In the genomic region with DNA sequence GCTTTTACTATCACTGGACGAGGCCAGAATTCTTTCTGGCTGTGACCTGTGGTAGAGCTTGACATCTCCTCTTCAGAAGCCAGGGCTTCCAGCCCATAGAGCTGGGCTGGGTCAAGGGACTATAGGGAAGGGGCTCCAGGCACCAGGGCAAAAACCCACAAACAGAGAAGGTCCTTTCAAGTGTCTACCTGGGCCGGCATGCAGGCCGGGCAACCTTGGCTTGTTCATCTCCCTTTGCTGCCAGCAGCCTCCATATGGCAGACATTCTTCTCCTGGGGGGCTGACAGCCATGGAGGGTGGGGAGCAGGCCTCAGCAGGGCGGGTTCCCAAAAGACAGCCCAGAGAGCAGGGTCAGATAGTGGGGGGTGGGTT, we compare ENCODE assay signal across 7 cellular contexts. TPM values are rescaled to one million over a fixed set of nuclear protein-coding genes. Genes with fewer than 3 reads are reported as not detected.
A peak's percentile ranks its signal among the peaks of the same experiment; 100 is the strongest.
DNase-seq lines count a peak whose midpoint lies in the region; ATAC-seq and TF ChIP-seq lines count a peak whose summit lies in the region.
"Not testable (repeated sequence)": the region's sequence is repeated elsewhere in the genome, so short reads cannot be mapped to it uniquely, and the experiment has no call there.

No MANE protein-coding gene starts in this region.

- BruUV-seq in OCI-LY7 (replicated peaks; lab: Mats Ljungman, UMichigan): not testable (repeated sequence)

- not testable (repeated sequence) for TF ChIP-seq POLR2A in gastrocnemius medialis (IDR thresholded peaks at IDR 0.05)

- H3K27ac Mint-ChIP-seq in central memory CD8-positive, alpha-beta T cell (ENCODE audit: low read depth): not testable (repeated sequence)
- peak overlapping the region in 1 of 6 donors; percentile 26 for H3K27ac Mint-ChIP-seq in naive B cell

- H3K36me3 Mint-ChIP-seq in central memory CD8-positive, alpha-beta T cell (ENCODE audit: insufficient read depth); naive B cell: not testable (repeated sequence)

- intact Hi-C loops in OCI-LY7 (cut with micrococcal nuclease; ENCODE audit: unreplicated experiment); left ventricle myocardium inferior (cut with micrococcal nuclease); gastrocnemius medialis (cut with DNase I; ENCODE audit: low total_unique reads): not testable (repeated sequence)

- H2AFZ ChIP-seq in GM23248; OCI-LY7 (ENCODE audit: low read length): not testable (repeated sequence)

- not testable (repeated sequence) for H4K20me1 ChIP-seq in GM23248 (ENCODE audit: insufficient read depth); OCI-LY7 (ENCODE audit: insufficient read depth, low read length)

- not testable (repeated sequence) for DNase-seq in GM23248; OCI-LY7 (ENCODE audit: low spot score); central memory CD8-positive, alpha-beta T cell (ENCODE audit: low spot score in 2 of 2); left ventricle myocardium inferior; naive B cell; gastrocnemius medialis
- DNase-seq in activated CD8-positive, alpha-beta memory T cell treated with anti-CD3 and anti-CD28 coated beads for 24 hours: peak; percentile 56

- not testable (repeated sequence) for TF ChIP-seq CTCF in OCI-LY7 (conservative IDR thresholded peaks at IDR 0.05; ENCODE audit: low read length); left ventricle myocardium inferior (IDR thresholded peaks at IDR 0.05; ENCODE audit: borderline replicate concordance); gastrocnemius medialis (IDR thresholded peaks at IDR 0.05 in 4 of 5, conservative IDR thresholded peaks at IDR 0.05 in 1 of 5)

- H3K9ac ChIP-seq in GM23248: not testable (repeated sequence)

- H3K36me3 ChIP-seq in GM23248 (ENCODE audit: low read depth); left ventricle myocardium inferior; gastrocnemius medialis: not testable (repeated sequence)
- peaks cover 17% of the 10 kb centered on the region; the same call in 1 of the 2 replicates for H3K36me3 ChIP-seq in OCI-LY7 (ENCODE audit: insufficient read depth, low read length)

- WGBS in GM23248 (ENCODE audit: low coverage in 1 of 2, low lambda C conversion rate in 2 of 2, missing lambda C conversion rate in 2 of 2), 2 experiments: 10 to 14% methylated on average over 4 of the region's 4 CpGs

- CTCF ChIA-PET in OCI-LY7 (lab: Charles Lee; ENCODE audit: unreplicated experiment): not testable (repeated sequence)

- H3K9me2 ChIP-seq in GM23248 (ENCODE audit: insufficient read depth); OCI-LY7 (ENCODE audit: insufficient read depth, low read length): not testable (repeated sequence)

- H3K79me2 ChIP-seq in GM23248 (ENCODE audit: insufficient read depth); OCI-LY7 (ENCODE audit: insufficient read depth, low read depth, low read length): not testable (repeated sequence)

- not testable (repeated sequence) for H3K4me1 ChIP-seq in GM23248 (ENCODE audit: insufficient read depth)
- H3K4me1 ChIP-seq in OCI-LY7 (ENCODE audit: insufficient read depth, low read length, poor library complexity, severe bottlenecking) (peaks cover 23% of the 10 kb centered on the region), left ventricle myocardium inferior (peaks cover 35% of the 10 kb centered on the region), gastrocnemius medialis (peaks cover 24 to 38% of the 10 kb centered on the region in 2 donors)

- H3K4me2 ChIP-seq in GM23248 (ENCODE audit: unreplicated experiment): peak overlapping the region; percentile 75
- H3K4me2 ChIP-seq in OCI-LY7 (ENCODE audit: low read length): peak overlapping the region; percentile 70

- H3K9me3 Mint-ChIP-seq in central memory CD8-positive, alpha-beta T cell; naive B cell: not testable (repeated sequence)

- H3K9me3 ChIP-seq in GM23248 (ENCODE audit: low read depth); OCI-LY7 (ENCODE audit: low read length); left ventricle myocardium inferior (replicated peaks); gastrocnemius medialis: not testable (repeated sequence)

- not testable (repeated sequence) for H3K27me3 Mint-ChIP-seq in central memory CD8-positive, alpha-beta T cell; naive B cell

- H3K27ac ChIP-seq in GM23248; OCI-LY7 (ENCODE audit: low read depth, low read length, poor library complexity, severe bottlenecking); left ventricle myocardium inferior (replicated peaks): not testable (repeated sequence)
- H3K27ac ChIP-seq in gastrocnemius medialis: peak overlapping the region; percentile 68 to 81 (median 69)

- H3K4me3 ChIP-seq in GM23248; OCI-LY7 (ENCODE audit: low read depth, low read length, poor library complexity, severe bottlenecking): not testable (repeated sequence)
- H3K4me3 ChIP-seq in left ventricle myocardium inferior: peak overlapping the region; percentile 71
- H3K4me3 ChIP-seq in gastrocnemius medialis: peak overlapping the region in 3 of 4 donors; percentile 61 to 69 (median 64)

- not testable (repeated sequence) for H3F3A ChIP-seq in GM23248 (ENCODE audit: insufficient read depth)

- peaks cover 16% of the 10 kb centered on the region for H3K4me1 Mint-ChIP-seq in central memory CD8-positive, alpha-beta T cell
- H3K4me1 Mint-ChIP-seq in naive B cell: peaks cover 13 to 33% (median 24%) of the 10 kb centered on the region in 3 donors

- peak overlapping the region; percentile 72 for H3K4me3 Mint-ChIP-seq in central memory CD8-positive, alpha-beta T cell
- H3K4me3 Mint-ChIP-seq in naive B cell: peak overlapping the region in 7 of 8 donors; percentile 15 to 93 (median 80)

- not testable (repeated sequence) for H3K27me3 ChIP-seq in GM23248 (replicated peaks; ENCODE audit: insufficient read depth); left ventricle myocardium inferior (ENCODE audit: low read depth); gastrocnemius medialis

- not testable (repeated sequence) for ATAC-seq in central memory CD8-positive, alpha-beta T cell (replicated peaks; ENCODE audit: extremely low read depth, poor library complexity, severe bottlenecking); naive B cell (ENCODE audit: low read depth in 2 of 2); gastrocnemius medialis

- in situ Hi-C loops in GM23248 (cut with MboI); gastrocnemius medialis (cut with MboI; ENCODE audit: low sequenced_read_pairs in 4 of 4): not testable (repeated sequence)

- POLR2A ChIA-PET in OCI-LY7 (lab: Charles Lee): not testable (repeated sequence)

RNA-seq across cellular contexts. Expression of a gene that starts 18.0 kb away (rescaled TPM):
- total RNA-seq in GM23248 (2014; rRNA removed; shearing (Covaris generic)): 6.1 and 7.0 TPM in 2 replicates
- polyA plus RNA-seq in GM23248 (2016; fragmentation: Nextera tagmentation; extraction: Ambion mirVana): 3.8 and 4.4 TPM in 2 replicates
- 112 and 116 TPM in 2 replicates for total RNA-seq in OCI-LY7 (2014; rRNA removed; shearing (Covaris generic))
- 130 and 134 TPM in 2 replicates for total RNA-seq in OCI-LY7 (2022)
- total RNA-seq in left ventricle myocardium inferior: 0.77 TPM
- 10 to 100 TPM in 4 of 6 donors, 1 to 10 TPM in 2; 6.7 to 13.6 (median 11.2) TPM for polyA plus RNA-seq in naive B cell (ENCODE audit: low read depth in 6 of 6)
- 1 to 10 TPM in 1 of 4 donors, under 1 TPM in 2, not detected in 1; 0.46 to 1.3 (median 0.58) TPM for total RNA-seq in gastrocnemius medialis

RNA-seq across cellular contexts. Expression of a gene that starts 21.6 kb away (rescaled TPM):
- total RNA-seq in GM23248 (2014; rRNA removed; shearing (Covaris generic)): 44.3 and 130 TPM in 2 replicates
- polyA plus RNA-seq in GM23248 (2016; fragmentation: Nextera tagmentation; extraction: Ambion mirVana) (139 and 154 TPM in 2 replicates), naive B cell (ENCODE audit: low read depth in 6 of 6) (10 to 100 TPM; 43.5 to 72.0 (median 54.8) TPM)
- total RNA-seq in OCI-LY7 (2014; rRNA removed; shearing (Covaris generic)): 16.1 and 30.6 TPM in 2 replicates
- total RNA-seq in OCI-LY7 (2022) (31.7 and 33.4 TPM in 2 replicates), left ventricle myocardium inferior (84.7 TPM), gastrocnemius medialis (100 to 1,000 TPM; 147 to 329 (median 204) TPM)

RNA-seq across cellular contexts. Expression of a gene that starts 56.0 kb away (rescaled TPM):
- 2.9 and 7.5 TPM in 2 replicates for total RNA-seq in GM23248 (2014; rRNA removed; shearing (Covaris generic))
- polyA plus RNA-seq in GM23248 (2016; fragmentation: Nextera tagmentation; extraction: Ambion mirVana) (4.3 and 4.5 TPM in 2 replicates), naive B cell (ENCODE audit: low read depth in 6 of 6) (under 1 TPM; 0.22 to 0.82 (median 0.52) TPM)
- total RNA-seq in OCI-LY7 (2014; rRNA removed; shearing (Covaris generic)): 1.4 and 2.1 TPM in 2 replicates
- total RNA-seq in OCI-LY7 (2022) (4.1 and 4.3 TPM in 2 replicates), left ventricle myocardium inferior (0.47 TPM), gastrocnemius medialis (1 to 10 TPM in 3 of 4 donors, under 1 TPM in 1; 0.92 to 7.4 (median 2.5) TPM)

Comparison
In these comparisons a context has a peak if more than half of its experiments do, and no peak if none do; other contexts are left out.
1. RNA of a gene that starts 18.0 kb away (total RNA-seq): 112 to 134 TPM in OCI-LY7; 6.1 to 7.0 TPM in GM23248, 0.77 TPM in left ventricle myocardium inferior (single experiment) and 0.46 to 1.3 TPM in gastrocnemius medialis; every median in the first group is over 10 times any median in the second.